In the genomic region with DNA sequence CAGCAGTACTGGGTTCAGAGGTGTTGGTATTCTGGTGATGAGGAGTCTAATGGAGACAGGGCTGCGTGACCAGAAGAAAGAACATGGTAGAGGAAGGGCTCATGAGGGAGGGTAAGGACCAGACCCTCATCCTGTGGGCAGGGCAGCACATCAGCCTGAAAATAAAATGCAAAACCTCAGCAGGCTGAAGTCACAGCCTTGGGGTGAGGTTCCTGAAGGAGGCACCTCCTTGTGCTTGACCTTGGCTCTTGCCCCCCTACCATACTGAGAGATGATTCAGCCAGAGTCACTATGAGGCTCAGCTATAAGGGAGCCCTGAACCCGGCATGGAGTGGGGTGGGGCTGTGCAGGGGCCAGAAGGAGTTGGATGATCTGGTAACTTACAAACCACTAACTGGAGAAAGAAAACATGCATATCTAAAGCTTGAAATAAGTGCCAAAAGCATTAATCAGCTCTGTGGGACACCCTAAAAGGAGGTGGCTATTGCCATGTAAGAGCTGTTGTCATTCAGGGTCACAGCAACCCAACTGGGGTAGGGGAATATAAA, we compare ENCODE assay signal across 15 cellular contexts.
DNase-seq lines count a peak whose midpoint lies in the region; ATAC-seq and TF ChIP-seq lines count a peak whose summit lies in the region.
"Had no signal": no experiment of that assay in that cellular context is flagged by ENCODE, and none has a peak within 500 bp of the region (broad histone marks: within the 10 kb centered on the region; RNA-seq: fewer than 3 reads in every experiment).

No MANE protein-coding gene starts in this region.

- H3K4me3 ChIP-seq in ACC112 (ENCODE audit: low read depth, low read length): no peak overlapping the region
- H3K4me3 ChIP-seq in MG63: no peak overlapping the region
- H3K4me3 ChIP-seq: A549 had no signal

- peaks cover 75% of the 10 kb centered on the region for H3K4me1 Mint-ChIP-seq in nephron

- H3K27ac Mint-ChIP-seq in nephron: peak overlapping the region; percentile 91 to 99 (median 98)
- H3K27ac Mint-ChIP-seq: stimulated activated naive CD8-positive, alpha-beta T cell treated with anti-CD3 and anti-CD28 coated beads, Interleukin-15, Interleukin-2, amounts not matched to agents 100 ng/mL and 50 ng/mL, for 24 hours had no signal

- H3K9me3 Mint-ChIP-seq in nephron: no peaks in the 10 kb centered on the region
- H3K9me3 Mint-ChIP-seq: activated T-cell treated with anti-CD3 and anti-CD28 coated beads, Interleukin-2, amount 50 U/mL, for 4 hours; stimulated activated naive CD8-positive, alpha-beta T cell treated with anti-CD3 and anti-CD28 coated beads, Interleukin-15, Interleukin-2, amounts not matched to agents 100 ng/mL and 50 ng/mL, for 24 hours had no signal

- peak overlapping the region; percentile 88 for H3K27ac ChIP-seq in ACC112 (ENCODE audit: low read depth, low read length)
- peak overlapping the region; percentile 95 for H3K27ac ChIP-seq in epithelial cell of prostate
- H3K27ac ChIP-seq: A549 had no signal

- ATAC-seq in GM18498 (IDR thresholded peaks at IDR 0.05; ENCODE audit: unreplicated experiment) (no peak), HG03521 (IDR thresholded peaks at IDR 0.05; ENCODE audit: unreplicated experiment) (no peak)
- ATAC-seq: A549; activated T-cell treated with anti-CD3 and anti-CD28 coated beads, Interleukin-2, amount 50 U/mL, for 4 hours; esophagus mucosa had no signal

- no peak for TF ChIP-seq CTCF in nephron (IDR thresholded peaks at IDR 0.05; ENCODE audit: unreplicated experiment in 3 of 3)

- no peaks in the 10 kb centered on the region for H3K79me2 ChIP-seq in ACC112 (ENCODE audit: control insufficient read depth, insufficient read depth, low read length, unreplicated experiment)

- DNase-seq in MG63 (peak; percentile 96), epithelial cell of prostate (ENCODE audit: low read depth, low spot score) (no peak), mesenteric fat pad (ENCODE audit: low spot score) (no peak)
- no peak for DNase-seq in stimulated activated CD4-positive, alpha-beta T cell treated with anti-CD3 and anti-CD28 coated beads, Interleukin-1b, Interleukin-23, amount 100 ng/mL, for 48 hours
- DNase-seq: activated T-cell treated with anti-CD3 and anti-CD28 coated beads, Interleukin-2, amount 50 U/mL, for 4 hours; kidney; occipital lobe; stimulated activated CD4-positive, alpha-beta T cell treated with anti-CD3 and anti-CD28 coated beads, Interleukin-4, amount 100 ng/mL, for 1 hour had no signal

- H3K4me1 ChIP-seq in ACC112 (ENCODE audit: control insufficient read depth, insufficient read depth, low read length, unreplicated experiment): peaks cover 71% of the 10 kb centered on the region

- H3K4me3 Mint-ChIP-seq in nephron: no peak overlapping the region
- H3K4me3 Mint-ChIP-seq: activated T-cell treated with anti-CD3 and anti-CD28 coated beads, Interleukin-2, amount 50 U/mL, for 4 hours; stimulated activated naive CD8-positive, alpha-beta T cell treated with anti-CD3 and anti-CD28 coated beads, Interleukin-15, Interleukin-2, amounts not matched to agents 100 ng/mL and 50 ng/mL, for 24 hours had no signal

- no peak overlapping the region for H2AFZ ChIP-seq in ACC112 (ENCODE audit: low read length, unreplicated experiment)

- no peaks in the 10 kb centered on the region for H3K27me3 Mint-ChIP-seq in nephron (ENCODE audit: low read depth)
- H3K27me3 Mint-ChIP-seq: stimulated activated naive CD8-positive, alpha-beta T cell treated with anti-CD3 and anti-CD28 coated beads, Interleukin-15, Interleukin-2, amounts not matched to agents 100 ng/mL and 50 ng/mL, for 24 hours had no signal

- H3K36me3 Mint-ChIP-seq in nephron (ENCODE audit: low read depth): no peaks in the 10 kb centered on the region

- no peaks in the 10 kb centered on the region for H3K27me3 ChIP-seq in ACC112 (ENCODE audit: insufficient read depth, low read length)
- no peaks in the 10 kb centered on the region for H3K27me3 ChIP-seq in MG63

- H3K36me3 ChIP-seq in ACC112 (ENCODE audit: insufficient read depth, low read length): no peaks in the 10 kb centered on the region
- peaks cover 4% of the 10 kb centered on the region; the same call in 1 of the 2 replicates for H3K36me3 ChIP-seq in MG63

- H3K9me3 ChIP-seq in MG63: no peaks in the 10 kb centered on the region
- H3K9me3 ChIP-seq: A549 had no signal
